8 cellular contexts compared by ENCODE assay signal in genomic region chr20:35490736-35491181, GRCh38. TPM values are rescaled to one million over a fixed set of nuclear protein-coding genes. Genes with fewer than 3 reads are reported as not detected.
DNase-seq lines count a peak whose midpoint lies in the region; ATAC-seq and TF ChIP-seq lines count a peak whose summit lies in the region.

No MANE protein-coding gene starts in this region.

- H3K9me3 Mint-ChIP-seq in natural killer cell (no peaks in the 10 kb centered on the region), neural progenitor cell (no peaks in the 10 kb centered on the region)

- H3K27ac Mint-ChIP-seq in natural killer cell (peak overlapping the region; percentile 97 to 99), neural progenitor cell (no peak overlapping the region)

- DNase-seq in activated effector memory CD4-positive, alpha-beta T cell treated with Interleukin-2 at 50 U/mL for 16 hours = peak; percentile 54
- DNase-seq in natural killer cell = peak; percentile 65
- no peak for DNase-seq in upper lobe of right lung
- no peak for DNase-seq in DMS79 treated with DMSO at 0.1 percent for 48 hours (lab: John Stamatoyannopoulos, UW)
- DNase-seq in neural progenitor cell (ENCODE audit: low spot score) = no peak

- H3K4me2 ChIP-seq in OCI-LY3 (ENCODE audit: low read length) (peak overlapping the region; percentile 86), neural progenitor cell (no peak overlapping the region)

- ATAC-seq in HG02610 (IDR thresholded peaks at IDR 0.05; ENCODE audit: unreplicated experiment) (peak; percentile 98), natural killer cell (peak; percentile 91 to 96 (median 95)), upper lobe of right lung (peak; percentile 96)

- no peaks in the 10 kb centered on the region for H3K27me3 ChIP-seq in OCI-LY3 (ENCODE audit: low read depth, low read length)
- no peaks in the 10 kb centered on the region for H3K27me3 ChIP-seq in upper lobe of right lung
- no peaks in the 10 kb centered on the region for H3K27me3 ChIP-seq in neural progenitor cell

- H3K4me1 Mint-ChIP-seq in natural killer cell = peaks cover 80% of the 10 kb centered on the region in 2 donors
- H3K4me1 Mint-ChIP-seq in neural progenitor cell = no peaks in the 10 kb centered on the region

- H3K4me3 Mint-ChIP-seq in natural killer cell (peak overlapping the region; percentile 99), neural progenitor cell (no peak overlapping the region)

- H2AFZ ChIP-seq in OCI-LY3 (ENCODE audit: low read depth, low read length) = peak overlapping the region; percentile 69
- no peak overlapping the region for H2AFZ ChIP-seq in neural progenitor cell (replicated peaks)

- H3K36me3 Mint-ChIP-seq in natural killer cell (peaks cover 15% of the 10 kb centered on the region), neural progenitor cell (peaks cover 36% of the 10 kb centered on the region)

- H3K9ac ChIP-seq in OCI-LY3 (ENCODE audit: low read length) (peak overlapping the region; percentile 67), neural progenitor cell (no peak overlapping the region)

- H3K4me1 ChIP-seq in OCI-LY3 (ENCODE audit: low read length) (peaks cover 12% of the 10 kb centered on the region), upper lobe of right lung (no peaks in the 10 kb centered on the region), neural progenitor cell (no peaks in the 10 kb centered on the region)

- H3K27ac ChIP-seq in OCI-LY3 (ENCODE audit: low read length) (peak overlapping the region; percentile 57), upper lobe of right lung (peak overlapping the region; percentile 80), neural progenitor cell (no peak overlapping the region)

- TF ChIP-seq CTCF in GM12875 (IDR thresholded peaks at IDR 0.05; ENCODE audit: borderline replicate concordance, insufficient read depth, low read depth, low read length) (no peak), OCI-LY3 (IDR thresholded peaks at IDR 0.05; ENCODE audit: low read depth, low read length) (no peak), natural killer cell (IDR thresholded peaks at IDR 0.05) (no peak), upper lobe of right lung (IDR thresholded peaks at IDR 0.05) (no peak), neural progenitor cell (IDR thresholded peaks at IDR 0.05) (no peak)

- H3K79me2 ChIP-seq in OCI-LY3 (ENCODE audit: low read length) (0 out of 2 replicates have a peak, but pooled peaks cover 4% of the 10 kb centered on the region), neural progenitor cell (ENCODE audit: low read depth) (no peaks in the 10 kb centered on the region)

- H3K27me3 Mint-ChIP-seq in natural killer cell (ENCODE audit: low read depth in 2 of 2) = no peaks in the 10 kb centered on the region
- peaks cover 2% of the 10 kb centered on the region for H3K27me3 Mint-ChIP-seq in neural progenitor cell (ENCODE audit: insufficient read depth, low read depth)

- H3K36me3 ChIP-seq in OCI-LY3 (replicated peaks; ENCODE audit: low read depth, low read length) = peaks cover 51% of the 10 kb centered on the region
- peaks cover 50% of the 10 kb centered on the region for H3K36me3 ChIP-seq in upper lobe of right lung
- peaks cover 4% of the 10 kb centered on the region for H3K36me3 ChIP-seq in neural progenitor cell

- no peaks in the 10 kb centered on the region for H3F3A ChIP-seq in neural progenitor cell (ENCODE audit: low read depth)

- H4K20me1 ChIP-seq in OCI-LY3 (ENCODE audit: insufficient read depth, low read length) (no peaks in the 10 kb centered on the region), neural progenitor cell (ENCODE audit: low read depth) (no peaks in the 10 kb centered on the region)

- intact Hi-C loops in natural killer cell (cut with micrococcal nuclease) (loop anchor here (2.0 kb wide), 1 partner anchor 126 kb away; no protein-coding TSS in a partner anchor), upper lobe of right lung (cut with DNase I) (no loop called here)

- H3K9me3 ChIP-seq in OCI-LY3 (ENCODE audit: insufficient read depth, low read length) = no peaks in the 10 kb centered on the region
- H3K9me3 ChIP-seq in upper lobe of right lung = no peaks in the 10 kb centered on the region
- no peaks in the 10 kb centered on the region for H3K9me3 ChIP-seq in neural progenitor cell (ENCODE audit: low read depth)

- H3K4me3 ChIP-seq in GM12875 (ENCODE audit: low read depth, low read length) (peak overlapping the region; percentile 60), OCI-LY3 (ENCODE audit: low read length) (peak overlapping the region; percentile 79), upper lobe of right lung (peak overlapping the region; percentile 51), neural progenitor cell (no peak overlapping the region)

RNA-seq across cellular contexts. Expression of gene CEP250, which starts 35.4 kb away (rescaled TPM):
- 10 to 100 TPM; 61.5 to 91.8 (median 80.8) TPM for total RNA-seq in natural killer cell
- 21.7 TPM for total RNA-seq in upper lobe of right lung
- total RNA-seq in neural progenitor cell (ENCODE audit: low replicate concordance) = 33.0 and 55.4 TPM in 2 replicates

RNA-seq across cellular contexts. Expression of gene C20orf173, which starts 38.7 kb away (rescaled TPM):
- total RNA-seq in natural killer cell = not detected
- not detected for total RNA-seq in upper lobe of right lung
- total RNA-seq in neural progenitor cell (ENCODE audit: low replicate concordance) = not detected in 2 replicates

RNA-seq across cellular contexts. Expression of gene ERGIC3, which starts 51.1 kb away (rescaled TPM):
- total RNA-seq in natural killer cell (100 to 1,000 TPM; 128 to 130 (median 129) TPM), upper lobe of right lung (179 TPM), neural progenitor cell (ENCODE audit: low replicate concordance) (271 and 383 TPM in 2 replicates)

RNA-seq across cellular contexts. Expression of gene GDF5, which starts 52.7 kb away (rescaled TPM):
- not detected for total RNA-seq in natural killer cell
- 4.1 TPM for total RNA-seq in upper lobe of right lung
- 0.28 and 0.43 TPM in 2 replicates for total RNA-seq in neural progenitor cell (ENCODE audit: low replicate concordance)

Comparison
In these comparisons a context has a peak if more than half of its experiments do, and no peak if none do; other contexts are left out.
1. DNase-seq: peak in activated effector memory CD4-positive, alpha-beta T cell treated with Interleukin-2 at 50 U/mL for 16 hours (single experiment) and natural killer cell (single experiment); none in upper lobe of right lung (single experiment), DMS79 treated with DMSO at 0.1 percent for 48 hours (single experiment) and neural progenitor cell (single experiment).
2. Peak in every context shown above with its lines, with median percentiles within 50 percentile points of each other: ATAC-seq.